Comparison of ENCODE assay signal across 1 cellular context in genomic region chr15:78108300-78109084, GRCh38.
A peak's percentile ranks its signal among the peaks of the same experiment; 100 is the strongest.
TF ChIP-seq lines count a peak whose summit lies in the region.

No MANE protein-coding gene starts in this region.

TF ChIP-seq in HepG2, 621 proteins besides CTCF, POLR2A, EP300 and RAD21 (continued from another document):
- TF ChIP-seq MAZ (IDR thresholded peaks at IDR 0.05; ENCODE audit: borderline replicate concordance, low read depth, low read length) (0 out of 2 replicates have a peak, but pooled peaks have one; percentile 24), MAZ (CRISPR knock-in tag; IDR thresholded peaks at IDR 0.05; ENCODE audit: low read depth) (peak; percentile 52; the same call in 1 of the 2 replicates), ZNF687 (CRISPR knock-in tag; IDR thresholded peaks at IDR 0.05) (peak; percentile 44), HMGXB4 (CRISPR knock-in tag; IDR thresholded peaks at IDR 0.05; ENCODE audit: borderline replicate concordance in 1 of 2, low read depth in 1 of 2) (peak; percentile 53 to 55; a peak in 1 of 4 replicates), ZNF224 (CRISPR knock-in tag; IDR thresholded peaks at IDR 0.05) (no peak), ZNF775 (CRISPR knock-in tag; IDR thresholded peaks at IDR 0.05; ENCODE audit: borderline replicate concordance) (0 out of 2 replicates have a peak, but pooled peaks have one; percentile 61), ZNF10 (CRISPR knock-in tag; IDR thresholded peaks at IDR 0.05; ENCODE audit: borderline replicate concordance, low read depth) (no peak), THAP11 (CRISPR knock-in tag; IDR thresholded peaks at IDR 0.05) (peak; percentile 52; the same call in 1 of the 2 replicates), ZNF501 (CRISPR knock-in tag; IDR thresholded peaks at IDR 0.05) (peak; percentile 29; the same call in 1 of the 2 replicates), ZFP36 (IDR thresholded peaks at IDR 0.05; ENCODE audit: borderline replicate concordance, low read depth, low read length, partially characterized antibody) (peak; percentile 32), SALL1 (CRISPR knock-in tag; IDR thresholded peaks at IDR 0.05) (0 out of 2 replicates have a peak, but pooled peaks have one; percentile 24), THRA (CRISPR knock-in tag; IDR thresholded peaks at IDR 0.05; ENCODE audit: borderline replicate concordance) (peak; percentile 46; the same call in 1 of the 2 replicates), ZFY (CRISPR knock-in tag; IDR thresholded peaks at IDR 0.05) (peak; percentile 23; the same call in 1 of the 2 replicates), ZNF614 (CRISPR knock-in tag; IDR thresholded peaks at IDR 0.05; ENCODE audit: borderline replicate concordance) (peak; percentile 31; the same call in 1 of the 2 replicates), EZH2 (conservative IDR thresholded peaks at IDR 0.05; ENCODE audit: low read depth, low read length) (no peak), REPIN1 (CRISPR knock-in tag; IDR thresholded peaks at IDR 0.05; ENCODE audit: borderline replicate concordance, low read depth) (peak; percentile 67; the same call in 1 of the 2 replicates), ZSCAN31 (CRISPR knock-in tag; IDR thresholded peaks at IDR 0.05; ENCODE audit: low read depth) (0 out of 2 replicates have a peak, but pooled peaks have one; percentile 42), ZBTB33 (CRISPR knock-in tag; IDR thresholded peaks at IDR 0.05) (peak; percentile 85), FOXP1 (IDR thresholded peaks at IDR 0.05) (no peak), FOXP1 (CRISPR knock-in tag; IDR thresholded peaks at IDR 0.05) (no peak), KLF16 (CRISPR knock-in tag; IDR thresholded peaks at IDR 0.05) (peak in 1 of 2 experiments; percentile 60; a peak in 1 of 4 replicates), ZNF678 (CRISPR knock-in tag; IDR thresholded peaks at IDR 0.05) (no peak), STAG1 (CRISPR knock-in tag; IDR thresholded peaks at IDR 0.05) (peak; percentile 96), RBM39 (IDR thresholded peaks at IDR 0.05; ENCODE audit: low read depth, low read length, poor library complexity, severe bottlenecking) (no peak), TBX2 (CRISPR knock-in tag; IDR thresholded peaks at IDR 0.05; ENCODE audit: borderline replicate concordance) (peak; percentile 49), MYNN (CRISPR knock-in tag; IDR thresholded peaks at IDR 0.05; ENCODE audit: low read depth) (no peak), TFDP1 (CRISPR knock-in tag; IDR thresholded peaks at IDR 0.05; ENCODE audit: borderline replicate concordance) (no peak), SMC3 (IDR thresholded peaks at IDR 0.05; ENCODE audit: low read length) (peak; percentile 96), ARID5B (CRISPR knock-in tag; IDR thresholded peaks at IDR 0.05) (0 out of 2 replicates have a peak, but pooled peaks have one; percentile 25), YY1 (IDR thresholded peaks at IDR 0.05; ENCODE audit: insufficient read depth, insufficient replicate concordance, low read depth, low read length) (peak; percentile 48), NFRKB (IDR thresholded peaks at IDR 0.05) (no peak), ZNF124 (CRISPR knock-in tag; IDR thresholded peaks at IDR 0.05) (0 out of 2 replicates have a peak, but pooled peaks have one; percentile 20)
